In genomic region chr7:79453266-79453557, GRCh38 we compare ENCODE assay signal across 9 cellular contexts. TPM values are rescaled to one million over a fixed set of nuclear protein-coding genes. Genes with fewer than 3 reads are reported as not detected.
DNase-seq lines count a peak whose midpoint lies in the region; ATAC-seq, FAIRE-seq and TF ChIP-seq lines count a peak whose summit lies in the region.
"Had no signal": no experiment of that assay in that cellular context is flagged by ENCODE, and none has a peak within 500 bp of the region (broad histone marks: within the 10 kb centered on the region; RNA-seq: fewer than 3 reads in every experiment).

No MANE protein-coding gene starts in this region.

- intact Hi-C loops in pancreas (cut with DNase I), result no loop called here

- DNase-seq in BE2C (no peak), SK-MEL-5 (ENCODE audit: low read depth, low spot score) (peak; percentile 5), fibroblast of the aortic adventitia (ENCODE audit: low read depth) (no peak), pancreas (no peak), HCEC 1CT (no peak), DMS79 treated with DMSO at 0.1 percent for 48 hours (lab: John Stamatoyannopoulos, UW) (no peak)
- DNase-seq: effector memory CD4-positive, alpha-beta T cell had no signal

- peak overlapping the region in 2 of 4 donors; percentile 62 to 70 for H3K27ac ChIP-seq in pancreas

- 0 to 1% methylated on average over 5 to 6 of the region's 6 CpGs for WGBS in pancreas, 2 donors

- FAIRE-seq in pancreas (lab: Jason Lieb, UNC), result no peak

- H3K4me1 ChIP-seq in BE2C, result no peaks in the 10 kb centered on the region
- no peaks in the 10 kb centered on the region for H3K4me1 ChIP-seq in pancreas

- H3K9me3 ChIP-seq in BE2C (no peaks in the 10 kb centered on the region), pancreas (no peaks in the 10 kb centered on the region)

- H3K4me3 ChIP-seq in BE2C (ENCODE audit: low read depth, low read length) (peak overlapping the region; percentile 91), fibroblast of the aortic adventitia (ENCODE audit: low read depth, low read length) (peak overlapping the region; percentile 91), pancreas (peak overlapping the region in 3 of 4 donors; percentile 33 to 51 (median 35))

- no peak for ATAC-seq in pancreas
- ATAC-seq in GM21786 (IDR thresholded peaks at IDR 0.05; ENCODE audit: unreplicated experiment), result no peak
- no peak for ATAC-seq in GM21526 (IDR thresholded peaks at IDR 0.05; ENCODE audit: low FRiP score, unreplicated experiment)

- H3K27me3 ChIP-seq in BE2C (no peaks in the 10 kb centered on the region), pancreas (peaks cover 0 to 8% (median 0%) of the 10 kb centered on the region in 4 donors)

- no peak for TF ChIP-seq CTCF in BE2C (IDR thresholded peaks at IDR 0.05; ENCODE audit: low read depth, low read length)
- TF ChIP-seq CTCF in fibroblast of the aortic adventitia (IDR thresholded peaks at IDR 0.05; ENCODE audit: insufficient read depth, low read length), result no peak
- no peak for TF ChIP-seq CTCF in pancreas (IDR thresholded peaks at IDR 0.05)

- in situ Hi-C loops in SK-MEL-5 (cut with HindIII; ENCODE audit: low pct_unique_long_range_greater_than_20kb, low sequenced_read_pairs), result no loop called here

- H3K36me3 ChIP-seq in BE2C (no peaks in the 10 kb centered on the region), pancreas (no peaks in the 10 kb centered on the region)

RNA-seq across cellular contexts. Expression of gene MAGI2, which starts 0.3 kb away (rescaled TPM):
- polyA plus RNA-seq in BE2C (2012; ENCODE audit: insufficient read depth, insufficient read length, low read depth), result 5.4 TPM
- total RNA-seq in SK-MEL-5 (2014; rRNA removed; shearing (Covaris generic)), result 2.0 and 3.5 TPM in 2 replicates
- polyA plus RNA-seq in SK-MEL-5 (2015; cell fraction: cytosol; rRNA removed), result 0.71 and 1.0 TPM in 2 replicates
- polyA plus RNA-seq in SK-MEL-5 (2015; cell fraction: nucleus; rRNA removed), result 1.1 and 1.5 TPM in 2 replicates
- 16.1 and 25.5 TPM in 2 replicates for total RNA-seq in fibroblast of the aortic adventitia (ENCODE audit: low replicate concordance)
- total RNA-seq in pancreas, result 1 to 10 TPM; 1.3 to 4.0 (median 2.0) TPM
- polyA plus RNA-seq in pancreas, result 1 to 10 TPM; 1.6 to 3.8 TPM

Comparison
In these comparisons a context has a peak if more than half of its experiments do, and no peak if none do; other contexts are left out.
1. H3K4me3 ChIP-seq: peak in every context shown above with its lines; median percentile 91 in BE2C; 91 in fibroblast of the aortic adventitia; 35 in pancreas.